ENCODE assay signal across 1 cellular context in the genomic region with DNA sequence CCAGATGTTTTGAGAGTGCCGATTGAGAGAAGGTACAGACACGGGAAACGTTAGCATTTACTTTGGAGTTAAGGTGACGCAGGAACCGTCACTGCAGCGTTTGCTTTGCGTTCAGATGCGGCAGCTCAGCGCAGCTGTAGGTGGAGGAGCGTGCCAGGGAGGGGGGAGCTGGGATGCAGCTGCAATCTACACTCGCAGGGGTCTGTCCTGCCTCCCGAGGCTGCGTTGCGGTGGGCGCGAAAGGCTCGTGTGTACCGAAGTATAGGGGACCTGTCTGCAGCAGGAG.
TF ChIP-seq lines count a peak whose summit lies in the region.

No MANE protein-coding gene starts in this region.

TF ChIP-seq in HCT116, 20 proteins besides CTCF, POLR2A, EP300 and RAD21 (continued from another document):
- TF ChIP-seq, protein P1, sequence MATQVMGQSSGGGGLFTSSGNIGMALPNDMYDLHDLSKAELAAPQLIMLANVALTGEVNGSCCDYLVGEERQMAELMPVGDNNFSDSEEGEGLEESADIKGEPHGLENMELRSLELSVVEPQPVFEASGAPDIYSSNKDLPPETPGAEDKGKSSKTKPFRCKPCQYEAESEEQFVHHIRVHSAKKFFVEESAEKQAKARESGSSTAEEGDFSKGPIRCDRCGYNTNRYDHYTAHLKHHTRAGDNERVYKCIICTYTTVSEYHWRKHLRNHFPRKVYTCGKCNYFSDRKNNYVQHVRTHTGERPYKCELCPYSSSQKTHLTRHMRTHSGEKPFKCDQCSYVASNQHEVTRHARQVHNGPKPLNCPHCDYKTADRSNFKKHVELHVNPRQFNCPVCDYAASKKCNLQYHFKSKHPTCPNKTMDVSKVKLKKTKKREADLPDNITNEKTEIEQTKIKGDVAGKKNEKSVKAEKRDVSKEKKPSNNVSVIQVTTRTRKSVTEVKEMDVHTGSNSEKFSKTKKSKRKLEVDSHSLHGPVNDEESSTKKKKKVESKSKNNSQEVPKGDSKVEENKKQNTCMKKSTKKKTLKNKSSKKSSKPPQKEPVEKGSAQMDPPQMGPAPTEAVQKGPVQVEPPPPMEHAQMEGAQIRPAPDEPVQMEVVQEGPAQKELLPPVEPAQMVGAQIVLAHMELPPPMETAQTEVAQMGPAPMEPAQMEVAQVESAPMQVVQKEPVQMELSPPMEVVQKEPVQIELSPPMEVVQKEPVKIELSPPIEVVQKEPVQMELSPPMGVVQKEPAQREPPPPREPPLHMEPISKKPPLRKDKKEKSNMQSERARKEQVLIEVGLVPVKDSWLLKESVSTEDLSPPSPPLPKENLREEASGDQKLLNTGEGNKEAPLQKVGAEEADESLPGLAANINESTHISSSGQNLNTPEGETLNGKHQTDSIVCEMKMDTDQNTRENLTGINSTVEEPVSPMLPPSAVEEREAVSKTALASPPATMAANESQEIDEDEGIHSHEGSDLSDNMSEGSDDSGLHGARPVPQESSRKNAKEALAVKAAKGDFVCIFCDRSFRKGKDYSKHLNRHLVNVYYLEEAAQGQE (IDR thresholded peaks at IDR 0.05; ENCODE audit: low read depth), result no peak
- no peak for TF ChIP-seq ELF1 (IDR thresholded peaks at IDR 0.05; ENCODE audit: borderline replicate concordance, low read depth)
- TF ChIP-seq SRF (IDR thresholded peaks at IDR 0.05; ENCODE audit: low read depth), result no peak
- TF ChIP-seq, protein P2, sequence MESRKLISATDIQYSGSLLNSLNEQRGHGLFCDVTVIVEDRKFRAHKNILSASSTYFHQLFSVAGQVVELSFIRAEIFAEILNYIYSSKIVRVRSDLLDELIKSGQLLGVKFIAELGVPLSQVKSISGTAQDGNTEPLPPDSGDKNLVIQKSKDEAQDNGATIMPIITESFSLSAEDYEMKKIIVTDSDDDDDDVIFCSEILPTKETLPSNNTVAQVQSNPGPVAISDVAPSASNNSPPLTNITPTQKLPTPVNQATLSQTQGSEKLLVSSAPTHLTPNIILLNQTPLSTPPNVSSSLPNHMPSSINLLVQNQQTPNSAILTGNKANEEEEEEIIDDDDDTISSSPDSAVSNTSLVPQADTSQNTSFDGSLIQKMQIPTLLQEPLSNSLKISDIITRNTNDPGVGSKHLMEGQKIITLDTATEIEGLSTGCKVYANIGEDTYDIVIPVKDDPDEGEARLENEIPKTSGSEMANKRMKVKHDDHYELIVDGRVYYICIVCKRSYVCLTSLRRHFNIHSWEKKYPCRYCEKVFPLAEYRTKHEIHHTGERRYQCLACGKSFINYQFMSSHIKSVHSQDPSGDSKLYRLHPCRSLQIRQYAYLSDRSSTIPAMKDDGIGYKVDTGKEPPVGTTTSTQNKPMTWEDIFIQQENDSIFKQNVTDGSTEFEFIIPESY (IDR thresholded peaks at IDR 0.05; ENCODE audit: extremely low read depth, insufficient replicate concordance, low read length), result no peak
